Comparison of ENCODE assay signal across 14 cellular contexts in the genomic region with DNA sequence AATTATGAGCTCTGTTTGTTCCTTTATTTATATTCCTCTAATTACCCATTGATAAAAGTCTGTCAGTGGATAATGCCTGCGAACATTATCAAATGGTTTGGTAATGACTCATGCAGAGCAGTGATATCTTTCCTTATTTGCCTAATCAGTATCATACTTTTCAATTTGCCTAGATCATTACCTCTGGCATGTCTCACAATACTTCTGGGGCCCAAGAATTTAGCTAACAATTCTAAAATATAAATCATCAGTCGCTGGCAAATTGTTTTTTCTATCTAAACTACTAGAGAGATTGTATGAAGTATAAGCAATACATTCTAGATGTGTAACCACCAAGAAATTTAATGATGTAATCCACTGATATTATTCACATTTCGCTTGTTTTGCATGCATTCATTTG.
"Had no signal": no experiment of that assay in that cellular context is flagged by ENCODE, and none has a peak within 500 bp of the region (broad histone marks: within the 10 kb centered on the region; RNA-seq: fewer than 3 reads in every experiment).

No MANE protein-coding gene starts in this region.

- H3K4me1 Mint-ChIP-seq: activated naive CD8-positive, alpha-beta T cell treated with anti-CD3 and anti-CD28 coated beads for 36 hours; naive thymus-derived CD8-positive, alpha-beta T cell had no signal

- H3K27ac ChIP-seq: colonic mucosa, neutrophil, stomach, testis, upper lobe of left lung had no signal

- H3K27ac Mint-ChIP-seq: activated naive CD8-positive, alpha-beta T cell treated with anti-CD3 and anti-CD28 coated beads for 36 hours; naive thymus-derived CD8-positive, alpha-beta T cell; T-helper 2 cell treated with Interferon-gamma antibody and Interleukin-4, amounts not matched to agents 5 μg/mL and 100 μg/mL, for 36 hours had no signal

- H3K27me3 ChIP-seq: colonic mucosa, neutrophil, stomach, testis, upper lobe of left lung had no signal

- H3K4me3 Mint-ChIP-seq: activated naive CD8-positive, alpha-beta T cell treated with anti-CD3 and anti-CD28 coated beads for 36 hours; naive thymus-derived CD8-positive, alpha-beta T cell; T-helper 2 cell treated with Interferon-gamma antibody and Interleukin-4, amounts not matched to agents 5 μg/mL and 100 μg/mL, for 36 hours had no signal

- H3K4me3 ChIP-seq: colonic mucosa, stomach, testis, upper lobe of left lung had no signal

- DNase-seq: activated CD4-positive, alpha-beta T cell treated with anti-CD3 and anti-CD28 coated beads, Interleukin-2, amount 50 U/mL, for 1 hour; activated CD4-positive, CD25-positive, alpha-beta regulatory T cell; activated CD8-positive, alpha-beta memory T cell treated with anti-CD3 and anti-CD28 coated beads for 24 hours; activated naive CD8-positive, alpha-beta T cell treated with anti-CD3 and anti-CD28 coated beads for 36 hours; anterior cingulate cortex; colonic mucosa; naive thymus-derived CD8-positive, alpha-beta T cell; posterior cingulate gyrus; right cardiac atrium; stomach; testis; upper lobe of left lung had no signal

- H3K9me3 ChIP-seq: colonic mucosa, neutrophil, stomach, testis, upper lobe of left lung had no signal

- H3K27me3 Mint-ChIP-seq: activated naive CD8-positive, alpha-beta T cell treated with anti-CD3 and anti-CD28 coated beads for 36 hours; naive thymus-derived CD8-positive, alpha-beta T cell had no signal

- H3K4me1 ChIP-seq: colonic mucosa, stomach, testis, upper lobe of left lung had no signal

- H3K9me3 Mint-ChIP-seq: activated naive CD8-positive, alpha-beta T cell treated with anti-CD3 and anti-CD28 coated beads for 36 hours; T-helper 2 cell treated with Interferon-gamma antibody and Interleukin-4, amounts not matched to agents 5 μg/mL and 100 μg/mL, for 36 hours had no signal

- H3K36me3 ChIP-seq: colonic mucosa, neutrophil, stomach, upper lobe of left lung had no signal

- H3K36me3 Mint-ChIP-seq: activated naive CD8-positive, alpha-beta T cell treated with anti-CD3 and anti-CD28 coated beads for 36 hours; naive thymus-derived CD8-positive, alpha-beta T cell had no signal
